ENCODE assay signal across 13 cellular contexts in genomic region chr12:32542550-32543229, GRCh38.
DNase-seq lines count a peak whose midpoint lies in the region; ATAC-seq and TF ChIP-seq lines count a peak whose summit lies in the region.
"Had no signal": no experiment of that assay in that cellular context is flagged by ENCODE, and none has a peak within 500 bp of the region (broad histone marks: within the 10 kb centered on the region; RNA-seq: fewer than 3 reads in every experiment).

No MANE protein-coding gene starts in this region.

- H3K27ac ChIP-seq in left ventricle myocardium inferior (replicated peaks) (peak overlapping the region; percentile 51), psoas muscle (peak overlapping the region; percentile 33)

- H3K4me1 ChIP-seq in left ventricle myocardium inferior (peaks cover 88% of the 10 kb centered on the region), psoas muscle (peaks cover 48% of the 10 kb centered on the region), BE2C (no peaks in the 10 kb centered on the region)

- DNase-seq in left ventricle myocardium inferior (no peak), left ventricle myocardium superior (no peak), glomerular visceral epithelial cell (ENCODE audit: extremely low spot score) (peak; percentile 6), psoas muscle (no peak), BE2C (no peak), NCI-H2171 (lab: John Stamatoyannopoulos, UW) (no peak), amniotic stem cell (lab: John Stamatoyannopoulos, UW) (no peak)
- no peak for DNase-seq in activated CD4-positive, alpha-beta T cell treated with anti-CD3 and anti-CD28 coated beads for 1 hour
- DNase-seq: activated CD4-positive, CD25-positive, alpha-beta regulatory T cell; activated CD8-positive, alpha-beta memory T cell treated with anti-CD3 and anti-CD28 coated beads, Interleukin-2, amount 50 U/mL, for 48 hours; activated naive CD4-positive, alpha-beta T cell treated with anti-CD3 and anti-CD28 coated beads, Interleukin-2, amount 50 U/mL, for 16 hours; mucosa of descending colon; stimulated activated naive CD4-positive, alpha-beta T cell had no signal

- intact Hi-C loops in left ventricle myocardium inferior (cut with micrococcal nuclease) (no loop called here), left ventricle myocardium superior (cut with micrococcal nuclease) (loop anchor here (10.0 kb wide), 1 partner anchor 88 kb away; no protein-coding TSS in a partner anchor), psoas muscle (cut with DNase I) (no loop called here)

- H3K27me3 ChIP-seq in left ventricle myocardium inferior (ENCODE audit: low read depth) (no peaks in the 10 kb centered on the region), psoas muscle (ENCODE audit: insufficient read depth in 3 of 3, low read length in 2 of 3) (no peaks in the 10 kb centered on the region), BE2C (no peaks in the 10 kb centered on the region)

- H3K4me3 ChIP-seq in left ventricle myocardium inferior (no peak overlapping the region), psoas muscle (no peak overlapping the region), BE2C (ENCODE audit: low read depth, low read length) (no peak overlapping the region)
- H3K4me3 ChIP-seq: mucosa of descending colon had no signal

- H3K36me3 ChIP-seq in left ventricle myocardium inferior (no peaks in the 10 kb centered on the region), psoas muscle (ENCODE audit: insufficient read depth in 1 of 2, low read depth in 1 of 2) (no peaks in the 10 kb centered on the region), BE2C (no peaks in the 10 kb centered on the region)

- TF ChIP-seq CTCF in left ventricle myocardium inferior (IDR thresholded peaks at IDR 0.05; ENCODE audit: borderline replicate concordance) (peak; percentile 11), psoas muscle (IDR thresholded peaks at IDR 0.05) (no peak), BE2C (IDR thresholded peaks at IDR 0.05; ENCODE audit: low read depth, low read length) (no peak)

- ATAC-seq in left ventricle myocardium superior (no peak), psoas muscle (no peak)
- ATAC-seq: mucosa of descending colon had no signal

- 64 to 70% (median 66%) methylated on average over 6 of the region's 6 CpGs for WGBS in psoas muscle, 3 donors

- H3K9me3 ChIP-seq in left ventricle myocardium inferior (replicated peaks) (no peaks in the 10 kb centered on the region), psoas muscle (no peaks in the 10 kb centered on the region), BE2C (no peaks in the 10 kb centered on the region)
- H3K9me3 ChIP-seq: mucosa of descending colon had no signal
